Comparison of ENCODE assay signal across 14 cellular contexts in genomic region chr11:94141511-94142307, GRCh38. TPM values are rescaled to one million over a fixed set of nuclear protein-coding genes. Genes with fewer than 3 reads are reported as not detected.
A peak's percentile ranks its signal among the peaks of the same experiment; 100 is the strongest.
DNase-seq lines count a peak whose midpoint lies in the region; ATAC-seq, FAIRE-seq and TF ChIP-seq lines count a peak whose summit lies in the region.
"Had no signal": no experiment of that assay in that cellular context is flagged by ENCODE, and none has a peak within 500 bp of the region (broad histone marks: within the 10 kb centered on the region; RNA-seq: fewer than 3 reads in every experiment).

No MANE protein-coding gene starts in this region.

- FAIRE-seq in A549 (lab: Jason Lieb, UNC) (no peak), endothelial cell of umbilical vein (lab: Jason Lieb, UNC) (peak; percentile 12)
- FAIRE-seq: frontal cortex had no signal

- H3K4me1 Mint-ChIP-seq in nephron: peaks cover 50% of the 10 kb centered on the region
- H3K4me1 Mint-ChIP-seq in T-cell: peaks cover 63 to 78% (median 75%) of the 10 kb centered on the region in 3 donors

- no peak for TF ChIP-seq EP300 in A549 (IDR thresholded peaks at IDR 0.05)

- H3K27me3 Mint-ChIP-seq in nephron (ENCODE audit: low read depth): no peaks in the 10 kb centered on the region
- H3K27me3 Mint-ChIP-seq in T-cell: no peaks in the 10 kb centered on the region

- WGBS in A549 (ENCODE audit: missing lambda C conversion rate): 89% methylated on average over 10 of the region's 12 CpGs

- DNase-seq in A549 (ENCODE audit: low read depth in 1 of 2, low spot score in 1 of 2) (no peak), endothelial cell of umbilical vein (ENCODE audit: low read depth, low spot score) (peak; percentile 20), T-cell (no peak)
- no peak for DNase-seq in activated effector memory CD4-positive, alpha-beta T cell treated with anti-CD3 and anti-CD28 coated beads, Interleukin-2, amount 50 U/mL, for 16 hours
- DNase-seq in NK-92 treated with Interleukin-12 subunit alpha and Interleukin-12 subunit beta, amount 100 ng/mL, for 24 hours (lab: John Stamatoyannopoulos, UW): no peak
- no peak for DNase-seq in central memory CD4-positive, alpha-beta T cell
- DNase-seq: activated effector memory CD4-positive, alpha-beta T cell treated with Interleukin-2 at 50 U/mL for 16 hours; lower lobe of right lung; natural killer cell; NCI-H2029 had no signal

- no peaks in the 10 kb centered on the region for H3K9me1 ChIP-seq in endothelial cell of umbilical vein (replicated peaks; ENCODE audit: control insufficient read depth, extremely low read depth, insufficient read depth, low read length)

- no TSS peak for BruUV-seq in endothelial cell of umbilical vein (replicated peaks; lab: Mats Ljungman, UMichigan)

- H3K27me3 ChIP-seq in HUES48 (ENCODE audit: control insufficient read depth, insufficient read depth, low read length) (no peaks in the 10 kb centered on the region), endothelial cell of umbilical vein (ENCODE audit: control insufficient read depth in 2 of 2, insufficient read depth in 2 of 2, low read length in 2 of 2) (no peaks in the 10 kb centered on the region)

- TF ChIP-seq POLR2A in A549 (IDR thresholded peaks at IDR 0.05; ENCODE audit: low read length) (no peak), endothelial cell of umbilical vein (IDR thresholded peaks at IDR 0.05; ENCODE audit: low read depth, low read length) (no peak)

- peaks cover 9% of the 10 kb centered on the region for H3K36me3 Mint-ChIP-seq in nephron (ENCODE audit: low read depth)
- peaks cover 4% of the 10 kb centered on the region for H3K36me3 Mint-ChIP-seq in T-cell
- H3K36me3 Mint-ChIP-seq: natural killer cell had no signal

- H4K20me1 ChIP-seq in endothelial cell of umbilical vein (replicated peaks; ENCODE audit: control insufficient read depth, extremely low read depth, insufficient read depth, low read length): no peaks in the 10 kb centered on the region

- no peaks in the 10 kb centered on the region for H3K9me3 ChIP-seq in A549
- no peaks in the 10 kb centered on the region for H3K9me3 ChIP-seq in HUES48 (ENCODE audit: control insufficient read depth, insufficient read depth, low read length)
- H3K9me3 ChIP-seq in endothelial cell of umbilical vein (replicated peaks; ENCODE audit: control insufficient read depth, insufficient read depth, low read length): no peaks in the 10 kb centered on the region
- H3K9me3 ChIP-seq: lower lobe of right lung had no signal

- peaks cover 81% of the 10 kb centered on the region for H3K79me2 ChIP-seq in endothelial cell of umbilical vein (ENCODE audit: control insufficient read depth, insufficient read depth, low read length)

- intact Hi-C loops in endothelial cell of umbilical vein (cut with micrococcal nuclease): loop anchor here (1.0 kb wide), 1 partner anchor 11 kb away; no protein-coding TSS in a partner anchor

- no peak overlapping the region; a peak in 1 of 6 replicates for H3K27ac ChIP-seq in A549
- peak overlapping the region; percentile 7 for H3K27ac ChIP-seq in HUES48 (ENCODE audit: low read depth, low read length)
- H3K27ac ChIP-seq in endothelial cell of umbilical vein (ENCODE audit: insufficient read depth, low read depth, low read length): peak overlapping the region; percentile 68
- H3K27ac ChIP-seq: lower lobe of right lung had no signal

- H3K4me3 Mint-ChIP-seq in nephron (no peak overlapping the region), T-cell (no peak overlapping the region)
- H3K4me3 Mint-ChIP-seq: natural killer cell had no signal

- TF ChIP-seq CTCF in A549 (IDR thresholded peaks at IDR 0.05) (no peak), endothelial cell of umbilical vein (IDR thresholded peaks at IDR 0.05; ENCODE audit: extremely low read depth in 1 of 2, insufficient read depth in 1 of 2, low read depth in 1 of 2, low read length in 2 of 2) (no peak), nephron (IDR thresholded peaks at IDR 0.05; ENCODE audit: unreplicated experiment in 3 of 3) (no peak)

- H3K27ac Mint-ChIP-seq in nephron (peak overlapping the region in 2 of 3 experiments; percentile 20 to 31), T-cell (no peak overlapping the region)

- no peak overlapping the region for H3K9ac ChIP-seq in HUES48 (ENCODE audit: low read depth, low read length)
- H3K9ac ChIP-seq in endothelial cell of umbilical vein (replicated peaks; ENCODE audit: extremely low read depth, insufficient read depth, low read length): peak overlapping the region; percentile 8

- CTCF ChIA-PET in A549 (lab: Yijun Ruan, JAX) (interaction anchor here (1.2 kb wide), 1 partner anchor 31 kb away, joined by 3 read pairs; no protein-coding TSS in a partner anchor), endothelial cell of umbilical vein (lab: Charles Lee) (interaction anchor here (0.8 to 2.1 kb wide), 3 partner anchors 13 to 42 kb away, joined by 4 to 11 read pairs (median 5); partner anchors contain the start of gene PANX1), T-cell (lab: Charles Lee) (interaction anchor here in 1 of 2 donors (0.7 kb wide), 1 partner anchor 1599 kb away, joined by 3 read pairs; no protein-coding TSS in a partner anchor)

- no peak overlapping the region for H3K4me3 ChIP-seq in A549
- no peak overlapping the region for H3K4me3 ChIP-seq in HUES48 (ENCODE audit: low read depth, low read length)
- no peak overlapping the region for H3K4me3 ChIP-seq in endothelial cell of umbilical vein (replicated peaks in 1 of 3; ENCODE audit: insufficient read depth in 1 of 3, low read depth in 1 of 3, low read length in 3 of 3)
- H3K4me3 ChIP-seq: lower lobe of right lung had no signal

- POLR2A ChIA-PET in A549 (lab: Yijun Ruan, JAX) (no interaction called here), endothelial cell of umbilical vein (lab: Charles Lee) (interaction anchor here (1.3 kb wide), 1 partner anchor 13 kb away, joined by 3 read pairs; the partner anchor contains the start of gene PANX1), T-cell (lab: Charles Lee) (no interaction called here)

- ATAC-seq in A549: peak; percentile 39 to 60; a peak in 4 of 6 replicates
- ATAC-seq in T-cell (replicated peaks in 1 of 4): no peak
- ATAC-seq: activated CD4-positive, CD25-positive, alpha-beta regulatory T cell treated with anti-CD3 and anti-CD28 coated beads, Interleukin-2, amount 50 U/mL, for 24 hours had no signal

- H3K36me3 ChIP-seq in HUES48 (ENCODE audit: control insufficient read depth, insufficient read depth, low read length) (no peaks in the 10 kb centered on the region), endothelial cell of umbilical vein (ENCODE audit: control insufficient read depth in 2 of 2, extremely low read depth in 1 of 2, insufficient read depth in 2 of 2, low read length in 2 of 2) (no peaks in the 10 kb centered on the region)
- H3K36me3 ChIP-seq: lower lobe of right lung had no signal

- peaks cover 60% of the 10 kb centered on the region for H3K4me1 ChIP-seq in A549
- peaks cover 33% of the 10 kb centered on the region for H3K4me1 ChIP-seq in HUES48 (ENCODE audit: control insufficient read depth, insufficient read depth, low read length)
- H3K4me1 ChIP-seq in endothelial cell of umbilical vein (ENCODE audit: control insufficient read depth, extremely low read depth, insufficient read depth, low read length): peaks cover 29% of the 10 kb centered on the region

- H3K9me3 Mint-ChIP-seq in nephron (no peaks in the 10 kb centered on the region), T-cell (no peaks in the 10 kb centered on the region)

- dilution Hi-C loops in endothelial cell of umbilical vein (cut with MboI; ENCODE audit: extremely low pct_ligation_motif_present, low sequenced_read_pairs): no loop called here

- peak overlapping the region; percentile 26; the same call in 2 of the 3 replicates for H3K4me2 ChIP-seq in A549
- peak overlapping the region; percentile 64 for H3K4me2 ChIP-seq in endothelial cell of umbilical vein (ENCODE audit: insufficient read depth, low read length)

- no peak for TF ChIP-seq RAD21 in A549 (conservative IDR thresholded peaks at IDR 0.05 in 1 of 2, IDR thresholded peaks at IDR 0.05 in 1 of 2)

- H2AFZ ChIP-seq in endothelial cell of umbilical vein (ENCODE audit: low read depth, low read length): no peak overlapping the region

TF ChIP-seq in A549, 52 proteins besides CTCF, POLR2A, EP300 and RAD21 (continues in another document):
- no peak for TF ChIP-seq NFE2L2 (conservative IDR thresholded peaks at IDR 0.05; ENCODE audit: low read length)
- no peak for TF ChIP-seq GATA3 (IDR thresholded peaks at IDR 0.05; ENCODE audit: borderline replicate concordance)
- TF ChIP-seq CBX2 (IDR thresholded peaks at IDR 0.05; ENCODE audit: borderline replicate concordance, low read depth): no peak
- no peak for TF ChIP-seq HOXB13 (CRISPR knock-in tag; IDR thresholded peaks at IDR 0.05; ENCODE audit: low read depth)
- TF ChIP-seq KDM5A (IDR thresholded peaks at IDR 0.05): no peak
- TF ChIP-seq RARB (CRISPR knock-in tag; IDR thresholded peaks at IDR 0.05): no peak
- no peak for TF ChIP-seq CHD2 (IDR thresholded peaks at IDR 0.05; ENCODE audit: low read length, partially characterized antibody)

TF ChIP-seq in endothelial cell of umbilical vein, 7 proteins besides CTCF, POLR2A, EP300 and RAD21:
- no peak for TF ChIP-seq JUN (IDR thresholded peaks at IDR 0.05; ENCODE audit: borderline replicate concordance, insufficient read depth, insufficient read length, low read depth)
- TF ChIP-seq POLR2AphosphoS5 (IDR thresholded peaks at IDR 0.05; ENCODE audit: insufficient read depth, low read depth, low read length): peak; percentile 19

RNA-seq across cellular contexts. Expression of gene PANX1, which starts 13.1 kb away (rescaled TPM):
- polyA plus RNA-seq in A549 (2011; rRNA removed): 13.3 and 14.8 TPM in 2 replicates
- 4.5 and 5.7 TPM in 2 replicates for polyA plus RNA-seq in A549 (2012; cell fraction: cytosol; rRNA removed)
- 3.6 and 4.5 TPM in 2 replicates for polyA plus RNA-seq in A549 (2012; cell fraction: nucleus; rRNA removed)
- 11.0 to 12.2 TPM (median 11.2 TPM) in 3 replicates for polyA plus RNA-seq in A549 (2017; fragmentation: RNase III; extraction: RNeasy Plus Mini Kit Qiagen cat#74134 plus additional on column Dnase treatment)
- 18.3 and 21.7 TPM in 2 replicates for polyA minus RNA-seq in A549 (2011; rRNA and poly(A)+ RNA removed)
- 17.7 and 20.9 TPM in 2 replicates for total RNA-seq in endothelial cell of umbilical vein
- 8.5 and 9.5 TPM in 2 replicates for polyA plus RNA-seq in endothelial cell of umbilical vein
- polyA plus RNA-seq in endothelial cell of umbilical vein (2011; cell fraction: cytosol; rRNA removed): 9.9 and 10.2 TPM in 2 replicates
- 7.5 and 8.2 TPM in 2 replicates for polyA plus RNA-seq in endothelial cell of umbilical vein (2011; cell fraction: nucleus; rRNA removed)
- polyA plus RNA-seq in endothelial cell of umbilical vein (2012): 20.3 and 29.8 TPM in 2 replicates
- polyA minus RNA-seq in endothelial cell of umbilical vein: 33.2 and 34.9 TPM in 2 replicates
- 16.7 TPM for polyA minus RNA-seq in endothelial cell of umbilical vein (2011; cell fraction: cytosol; rRNA and poly(A)+ RNA removed)
- 13.0 and 18.7 TPM in 2 replicates for polyA minus RNA-seq in endothelial cell of umbilical vein (2011; cell fraction: nucleus; rRNA and poly(A)+ RNA removed)
- total RNA-seq in T-cell: 1 to 10 TPM; 7.9 to 9.8 (median 8.7) TPM

Comparison
In these comparisons a context has a peak if more than half of its experiments do, and no peak if none do; other contexts are left out.
1. ATAC-seq: peak in A549 (2 of 2); none in T-cell (0 of 4).
2. H3K27ac ChIP-seq: peak in HUES48 (single experiment) and endothelial cell of umbilical vein (single experiment); none in A549 (0 of 2).
3. H3K27ac Mint-ChIP-seq: peak in nephron (2 of 3); none in T-cell (0 of 2).